17 cellular contexts compared by ENCODE assay signal in genomic region chr11:121514401-121514981, GRCh38.
DNase-seq lines count a peak whose midpoint lies in the region; ATAC-seq and TF ChIP-seq lines count a peak whose summit lies in the region.
"Had no signal": no experiment of that assay in that cellular context is flagged by ENCODE, and none has a peak within 500 bp of the region (broad histone marks: within the 10 kb centered on the region; RNA-seq: fewer than 3 reads in every experiment).

No MANE protein-coding gene starts in this region.

- no peaks in the 10 kb centered on the region for H3K27me3 ChIP-seq in breast epithelium
- H3K27me3 ChIP-seq: gastroesophageal sphincter, pancreas, tibial nerve had no signal

- no peak for TF ChIP-seq POLR2A in breast epithelium (IDR thresholded peaks at IDR 0.05)

- CTCF ChIA-PET in activated CD4-positive, alpha-beta memory T cell treated with anti-CD3 and anti-CD28 coated beads for 36 hours (lab: Charles Lee), result no interaction called here
- CTCF ChIA-PET in activated CD4-positive, alpha-beta memory T cell treated with anti-CD3 and anti-CD28 coated beads, Interleukin-2, amount 10 ng/mL, durations not matched to agents 7 days and 5 days (lab: Charles Lee), result no interaction called here
- CTCF ChIA-PET in activated CD8-positive, alpha-beta T cell treated with anti-CD3 and anti-CD28 coated beads, Interleukin-2, amount 10 ng/mL, durations not matched to agents 7 days and 5 days (lab: Charles Lee), result interaction anchor here (0.9 to 1.4 kb wide), 4 partner anchors 13 to 25 kb away, joined by 3 to 4 read pairs (median 4); no protein-coding TSS in a partner anchor

- H3K27ac Mint-ChIP-seq in activated CD4-positive, alpha-beta memory T cell treated with anti-CD3 and anti-CD28 coated beads for 36 hours, result peak overlapping the region; percentile 47
- no peak overlapping the region for H3K27ac Mint-ChIP-seq in activated CD4-positive, alpha-beta memory T cell treated with anti-CD3 and anti-CD28 coated beads, Interleukin-2, amount 10 ng/mL, durations not matched to agents 7 days and 5 days
- H3K27ac Mint-ChIP-seq in activated CD8-positive, alpha-beta T cell treated with anti-CD3 and anti-CD28 coated beads, Interleukin-2, amount 10 ng/mL, durations not matched to agents 7 days and 5 days, result peak overlapping the region; percentile 85
- peak overlapping the region; percentile 84 for H3K27ac Mint-ChIP-seq in nephron progenitor cell
- H3K27ac Mint-ChIP-seq: activated B cell treated with CpG ODN at 0.5 μM for 24 hours, endodermal cell, mesothelial cell of epicardium had no signal

- H3K4me3 ChIP-seq in breast epithelium, result no peak overlapping the region
- H3K4me3 ChIP-seq: gastroesophageal sphincter, pancreas, tibial nerve had no signal

- no peaks in the 10 kb centered on the region for H3K27me3 Mint-ChIP-seq in activated CD4-positive, alpha-beta memory T cell treated with anti-CD3 and anti-CD28 coated beads for 36 hours
- no peaks in the 10 kb centered on the region for H3K27me3 Mint-ChIP-seq in activated CD4-positive, alpha-beta memory T cell treated with anti-CD3 and anti-CD28 coated beads, Interleukin-2, amount 10 ng/mL, durations not matched to agents 7 days and 5 days
- H3K27me3 Mint-ChIP-seq in activated CD8-positive, alpha-beta T cell treated with anti-CD3 and anti-CD28 coated beads, Interleukin-2, amount 10 ng/mL, durations not matched to agents 7 days and 5 days (ENCODE audit: low read depth), result no peaks in the 10 kb centered on the region
- H3K27me3 Mint-ChIP-seq in nephron progenitor cell (ENCODE audit: low read depth, poor library complexity), result peaks cover 3% of the 10 kb centered on the region
- H3K27me3 Mint-ChIP-seq: activated B cell treated with CpG ODN at 0.5 μM for 24 hours had no signal

- no peaks in the 10 kb centered on the region for H3K9me3 ChIP-seq in breast epithelium
- H3K9me3 ChIP-seq: gastroesophageal sphincter, pancreas, tibial nerve had no signal

- intact Hi-C loops in activated CD4-positive, alpha-beta memory T cell treated with anti-CD3 and anti-CD28 coated beads for 36 hours (cut with micrococcal nuclease), result no loop called here
- intact Hi-C loops in breast epithelium (cut with DNase I; ENCODE audit: low total_unique reads), result no loop called here

- POLR2A ChIA-PET in activated CD4-positive, alpha-beta memory T cell treated with anti-CD3 and anti-CD28 coated beads for 36 hours (lab: Charles Lee), result no interaction called here
- POLR2A ChIA-PET in activated CD4-positive, alpha-beta memory T cell treated with anti-CD3 and anti-CD28 coated beads, Interleukin-2, amount 10 ng/mL, durations not matched to agents 7 days and 5 days (lab: Charles Lee), result no interaction called here
- POLR2A ChIA-PET in activated CD8-positive, alpha-beta T cell treated with anti-CD3 and anti-CD28 coated beads, Interleukin-2, amount 10 ng/mL, durations not matched to agents 7 days and 5 days (lab: Charles Lee), result interaction anchor here (0.8 to 1.4 kb wide), 4 partner anchors 19 to 63 kb away, joined by 3 to 9 read pairs (median 4); no protein-coding TSS in a partner anchor

- no peak for DNase-seq in activated CD4-positive, alpha-beta memory T cell treated with anti-CD3 and anti-CD28 coated beads for 36 hours
- DNase-seq in activated CD4-positive, alpha-beta memory T cell treated with anti-CD3 and anti-CD28 coated beads, Interleukin-2, amount 10 ng/mL, durations not matched to agents 7 days and 5 days, result no peak
- DNase-seq in NCI-H146 (lab: John Stamatoyannopoulos, UW), result peak; percentile 97
- no peak for DNase-seq in activated CD8-positive, alpha-beta T cell treated with anti-CD3 and anti-CD28 coated beads, Interleukin-2, amount 10 ng/mL, durations not matched to agents 7 days and 5 days
- no peak for DNase-seq in nephron progenitor cell
- DNase-seq in stimulated activated CD4-positive, alpha-beta T cell treated with anti-CD3 and anti-CD28 coated beads, Interleukin-2, amount 100 ng/mL, for 24 hours, result no peak
- DNase-seq in breast epithelium (ENCODE audit: low spot score in 2 of 2), result no peak
- DNase-seq: activated B cell treated with CpG ODN at 0.5 μM for 24 hours; activated effector memory CD4-positive, alpha-beta T cell treated with Interleukin-2 at 50 U/mL for 16 hours; central memory CD4-positive, alpha-beta T cell; endodermal cell; pancreas had no signal

- no peak overlapping the region for H3K27ac ChIP-seq in breast epithelium
- H3K27ac ChIP-seq: gastroesophageal sphincter, pancreas, tibial nerve had no signal

- ATAC-seq in activated CD8-positive, alpha-beta T cell treated with anti-CD3 and anti-CD28 coated beads, Interleukin-2, amount 10 ng/mL, durations not matched to agents 7 days and 5 days, result peak; percentile 50
- no peak for ATAC-seq in HG02884 (IDR thresholded peaks at IDR 0.05; ENCODE audit: unreplicated experiment)
- ATAC-seq: gastroesophageal sphincter, Panc1 had no signal

- H3K4me3 Mint-ChIP-seq in activated CD4-positive, alpha-beta memory T cell treated with anti-CD3 and anti-CD28 coated beads for 36 hours, result no peak overlapping the region
- no peak overlapping the region for H3K4me3 Mint-ChIP-seq in activated CD4-positive, alpha-beta memory T cell treated with anti-CD3 and anti-CD28 coated beads, Interleukin-2, amount 10 ng/mL, durations not matched to agents 7 days and 5 days
- peak overlapping the region; percentile 10 for H3K4me3 Mint-ChIP-seq in activated CD8-positive, alpha-beta T cell treated with anti-CD3 and anti-CD28 coated beads, Interleukin-2, amount 10 ng/mL, durations not matched to agents 7 days and 5 days
- H3K4me3 Mint-ChIP-seq in nephron progenitor cell, result no peak overlapping the region
- H3K4me3 Mint-ChIP-seq: activated B cell treated with CpG ODN at 0.5 μM for 24 hours, endodermal cell, mesothelial cell of epicardium had no signal

- H3K4me1 Mint-ChIP-seq in activated CD4-positive, alpha-beta memory T cell treated with anti-CD3 and anti-CD28 coated beads for 36 hours (ENCODE audit: low read depth), result peaks cover 52% of the 10 kb centered on the region
- H3K4me1 Mint-ChIP-seq in activated CD4-positive, alpha-beta memory T cell treated with anti-CD3 and anti-CD28 coated beads, Interleukin-2, amount 10 ng/mL, durations not matched to agents 7 days and 5 days, result peaks cover 45% of the 10 kb centered on the region
- peaks cover 70% of the 10 kb centered on the region for H3K4me1 Mint-ChIP-seq in activated CD8-positive, alpha-beta T cell treated with anti-CD3 and anti-CD28 coated beads, Interleukin-2, amount 10 ng/mL, durations not matched to agents 7 days and 5 days (ENCODE audit: low read depth)
- peaks cover 49% of the 10 kb centered on the region for H3K4me1 Mint-ChIP-seq in nephron progenitor cell
- H3K4me1 Mint-ChIP-seq: endodermal cell, mesothelial cell of epicardium had no signal

- no peaks in the 10 kb centered on the region for H3K9me3 Mint-ChIP-seq in activated CD4-positive, alpha-beta memory T cell treated with anti-CD3 and anti-CD28 coated beads for 36 hours
- H3K9me3 Mint-ChIP-seq in activated CD4-positive, alpha-beta memory T cell treated with anti-CD3 and anti-CD28 coated beads, Interleukin-2, amount 10 ng/mL, durations not matched to agents 7 days and 5 days, result no peaks in the 10 kb centered on the region
- no peaks in the 10 kb centered on the region for H3K9me3 Mint-ChIP-seq in activated CD8-positive, alpha-beta T cell treated with anti-CD3 and anti-CD28 coated beads, Interleukin-2, amount 10 ng/mL, durations not matched to agents 7 days and 5 days (ENCODE audit: insufficient read depth)
- H3K9me3 Mint-ChIP-seq in nephron progenitor cell, result no peaks in the 10 kb centered on the region
- H3K9me3 Mint-ChIP-seq: activated B cell treated with CpG ODN at 0.5 μM for 24 hours, endodermal cell, mesothelial cell of epicardium had no signal

- TF ChIP-seq CTCF in nephron progenitor cell (IDR thresholded peaks at IDR 0.05) (no peak), breast epithelium (IDR thresholded peaks at IDR 0.05) (no peak)

- peaks cover 43% of the 10 kb centered on the region for H3K36me3 Mint-ChIP-seq in activated CD4-positive, alpha-beta memory T cell treated with anti-CD3 and anti-CD28 coated beads for 36 hours
- H3K36me3 Mint-ChIP-seq in activated CD4-positive, alpha-beta memory T cell treated with anti-CD3 and anti-CD28 coated beads, Interleukin-2, amount 10 ng/mL, durations not matched to agents 7 days and 5 days (ENCODE audit: low read depth), result peaks cover 80% of the 10 kb centered on the region
- peaks cover 79% of the 10 kb centered on the region for H3K36me3 Mint-ChIP-seq in activated CD8-positive, alpha-beta T cell treated with anti-CD3 and anti-CD28 coated beads, Interleukin-2, amount 10 ng/mL, durations not matched to agents 7 days and 5 days (ENCODE audit: low read depth)
- H3K36me3 Mint-ChIP-seq in nephron progenitor cell (ENCODE audit: low read depth), result peaks cover 78% of the 10 kb centered on the region

- H3K36me3 ChIP-seq in breast epithelium, result no peaks in the 10 kb centered on the region
- H3K36me3 ChIP-seq: pancreas, tibial nerve had no signal

- H3K4me1 ChIP-seq in breast epithelium, result no peaks in the 10 kb centered on the region
- H3K4me1 ChIP-seq: gastroesophageal sphincter, pancreas, tibial nerve had no signal
